8 cellular contexts compared by ENCODE assay signal in the genomic region with DNA sequence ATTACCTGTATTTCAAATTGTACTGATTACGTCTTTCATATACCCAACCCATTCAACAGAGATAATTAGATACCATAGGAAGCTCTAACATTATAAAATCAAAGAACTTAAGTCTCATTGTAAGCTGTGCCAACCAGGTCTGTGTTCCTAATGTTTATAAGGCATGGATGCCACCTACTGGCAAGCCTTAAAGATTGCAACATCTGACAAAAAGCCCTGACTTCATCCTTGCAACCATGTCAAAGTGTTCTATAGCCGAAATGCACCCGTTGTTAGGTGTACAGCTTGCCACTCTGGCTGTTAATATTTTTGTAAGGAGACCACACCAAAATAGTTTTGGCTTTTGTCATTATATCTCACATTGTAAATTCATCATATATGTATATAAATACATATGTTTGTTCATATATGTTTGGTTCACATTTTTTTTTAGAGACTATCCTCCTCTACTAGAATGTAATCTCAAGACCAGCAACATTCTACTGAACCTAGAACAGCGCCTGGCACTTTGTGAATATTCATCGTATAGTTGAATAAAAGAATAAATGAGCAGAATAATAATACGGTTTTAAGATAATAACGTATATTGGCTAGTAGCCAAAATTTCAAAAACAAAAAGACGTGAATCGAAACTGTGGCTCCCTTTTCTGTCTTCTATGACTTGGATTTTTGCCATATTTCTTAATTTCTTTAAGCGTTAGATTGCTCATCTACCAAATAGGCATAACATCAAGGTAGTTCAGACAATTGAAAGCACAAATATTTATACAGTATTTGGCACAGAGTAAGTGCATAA.
DNase-seq lines count a peak whose midpoint lies in the region; ATAC-seq and TF ChIP-seq lines count a peak whose summit lies in the region.

No MANE protein-coding gene starts in this region.

- H3K27me3 Mint-ChIP-seq in CD4-positive, CD25-positive, alpha-beta regulatory T cell: peaks cover 14% of the 10 kb centered on the region

- ATAC-seq in CD4-positive, CD25-positive, alpha-beta regulatory T cell (ENCODE audit: low read depth in 2 of 2): peak; percentile 52 to 70
- ATAC-seq in GM18858 (IDR thresholded peaks at IDR 0.05; ENCODE audit: unreplicated experiment) (peak; percentile 97), HG02970 (IDR thresholded peaks at IDR 0.05; ENCODE audit: low FRiP score, unreplicated experiment) (peak; percentile 83), right lobe of liver (peak; percentile 96 to 99 (median 98)), thoracic aorta (ENCODE audit: insufficient number of reproducible peaks, low FRiP score, low read depth) (no peak)

- no peak overlapping the region for H3K27ac Mint-ChIP-seq in CD4-positive, CD25-positive, alpha-beta regulatory T cell

- no peaks in the 10 kb centered on the region for H3K36me3 Mint-ChIP-seq in CD4-positive, CD25-positive, alpha-beta regulatory T cell

- DNase-seq in CD4-positive, CD25-positive, alpha-beta regulatory T cell: peak; percentile 14 to 73 (median 49)
- DNase-seq in NCI-H146 treated with DMSO at 0.1 percent for 48 hours (lab: John Stamatoyannopoulos, UW; ENCODE audit: unreplicated experiment) (peak; percentile 90), SW480 (ENCODE audit: low spot score) (peak; percentile 79), colonic mucosa (peak; percentile 37), right lobe of liver (peak in 1 of 3 donors; percentile 52), thoracic aorta (ENCODE audit: low spot score) (no peak)

- no peaks in the 10 kb centered on the region for H3K36me3 ChIP-seq in CD4-positive, CD25-positive, alpha-beta regulatory T cell (ENCODE audit: control insufficient read depth, insufficient read depth, low read length)
- H3K36me3 ChIP-seq in colonic mucosa: no peaks in the 10 kb centered on the region
- H3K36me3 ChIP-seq in right lobe of liver: no peaks in the 10 kb centered on the region
- no peaks in the 10 kb centered on the region for H3K36me3 ChIP-seq in thoracic aorta

- TF ChIP-seq POLR2A in right lobe of liver (IDR thresholded peaks at IDR 0.05): no peak

- no peaks in the 10 kb centered on the region for H3K9me3 ChIP-seq in CD4-positive, CD25-positive, alpha-beta regulatory T cell (ENCODE audit: control insufficient read depth in 2 of 2, low read length in 2 of 2)
- H3K9me3 ChIP-seq in colonic mucosa (no peaks in the 10 kb centered on the region), right lobe of liver (no peaks in the 10 kb centered on the region), thoracic aorta (no peaks in the 10 kb centered on the region)

- no peak overlapping the region for H3K4me3 Mint-ChIP-seq in CD4-positive, CD25-positive, alpha-beta regulatory T cell

- intact Hi-C loops in colonic mucosa (cut with DNase I): loop anchor here (2.0 kb wide), 1 partner anchor 66 kb away; no protein-coding TSS in a partner anchor
- intact Hi-C loops in right lobe of liver (cut with DNase I): no loop called here

- no peak overlapping the region for H3K9ac ChIP-seq in colonic mucosa (ENCODE audit: low read depth in 2 of 2, low read length in 2 of 2)

- peaks cover 4% of the 10 kb centered on the region for H3K27me3 ChIP-seq in CD4-positive, CD25-positive, alpha-beta regulatory T cell (ENCODE audit: control insufficient read depth, insufficient read depth, low read length)
- H3K27me3 ChIP-seq in colonic mucosa (no peaks in the 10 kb centered on the region), right lobe of liver (no peaks in the 10 kb centered on the region), thoracic aorta (replicated peaks; ENCODE audit: insufficient read depth) (no peaks in the 10 kb centered on the region)

- no peak overlapping the region for H3K27ac ChIP-seq in CD4-positive, CD25-positive, alpha-beta regulatory T cell (ENCODE audit: insufficient read depth, low read length, poor library complexity, severe bottlenecking)
- H3K27ac ChIP-seq in colonic mucosa (no peak overlapping the region), right lobe of liver (no peak overlapping the region), thoracic aorta (no peak overlapping the region)

- 13% methylated on average over 10 of the region's 10 CpGs for WGBS in right lobe of liver (ENCODE audit: insufficient coverage, low coverage, low lambda C conversion rate, missing lambda C conversion rate)

- no peak overlapping the region for H3K4me3 ChIP-seq in CD4-positive, CD25-positive, alpha-beta regulatory T cell (ENCODE audit: low read depth, low read length)
- no peak overlapping the region for H3K4me3 ChIP-seq in colonic mucosa
- no peak overlapping the region for H3K4me3 ChIP-seq in right lobe of liver
- peak overlapping the region; percentile 5 for H3K4me3 ChIP-seq in thoracic aorta

- no peaks in the 10 kb centered on the region for H3K9me3 Mint-ChIP-seq in CD4-positive, CD25-positive, alpha-beta regulatory T cell

- H3K4me1 ChIP-seq in CD4-positive, CD25-positive, alpha-beta regulatory T cell (ENCODE audit: control insufficient read depth, insufficient read depth, low read length, poor library complexity, severe bottlenecking): no peaks in the 10 kb centered on the region
- H3K4me1 ChIP-seq in colonic mucosa: no peaks in the 10 kb centered on the region
- H3K4me1 ChIP-seq in right lobe of liver: peaks cover 0 to 7% (median 0%) of the 10 kb centered on the region in 4 donors
- peaks cover 0 to 5% of the 10 kb centered on the region in 2 donors for H3K4me1 ChIP-seq in thoracic aorta (ENCODE audit: control insufficient read depth in 1 of 2, low read depth in 2 of 2)

- TF ChIP-seq CTCF in colonic mucosa (IDR thresholded peaks at IDR 0.05) (peak; percentile 76), right lobe of liver (IDR thresholded peaks at IDR 0.05) (peak; percentile 78 to 94 (median 85)), thoracic aorta (IDR thresholded peaks at IDR 0.05) (peak; percentile 71)

- H3K4me1 Mint-ChIP-seq in CD4-positive, CD25-positive, alpha-beta regulatory T cell: no peaks in the 10 kb centered on the region
